Comparison of ENCODE assay signal across 1 cellular context in genomic region chr2:69948032-69948962, GRCh38.
TF ChIP-seq lines count a peak whose summit lies in the region.

No MANE protein-coding gene starts in this region.

TF ChIP-seq in HepG2, 621 proteins besides CTCF, POLR2A, EP300 and RAD21 (continued from another document and continues in another):
- TF ChIP-seq FOXO4 (CRISPR knock-in tag; conservative IDR thresholded peaks at IDR 0.05) (0 out of 2 replicates have a peak, but pooled peaks have one; percentile 47), ZFP36L1 (CRISPR knock-in tag; IDR thresholded peaks at IDR 0.05) (no peak; the same call in 1 of the 2 replicates), DBP (CRISPR knock-in tag; IDR thresholded peaks at IDR 0.05; ENCODE audit: not compliant biosample characterization) (no peak), CCDC6 (CRISPR knock-in tag; IDR thresholded peaks at IDR 0.05) (no peak), FUBP1 (CRISPR knock-in tag; IDR thresholded peaks at IDR 0.05; ENCODE audit: borderline replicate concordance) (no peak), ZFP41 (CRISPR knock-in tag; IDR thresholded peaks at IDR 0.05; ENCODE audit: borderline replicate concordance) (0 out of 2 replicates have a peak, but pooled peaks have one; percentile 44), GMEB2 (CRISPR knock-in tag; IDR thresholded peaks at IDR 0.05; ENCODE audit: low read depth) (no peak), JUND (CRISPR knock-in tag; IDR thresholded peaks at IDR 0.05) (no peak), PRDM10 (CRISPR knock-in tag; IDR thresholded peaks at IDR 0.05; ENCODE audit: low read depth) (no peak), CHCHD3 (CRISPR knock-in tag; IDR thresholded peaks at IDR 0.05) (no peak), ZNF331 (CRISPR knock-in tag; IDR thresholded peaks at IDR 0.05) (0 out of 2 replicates have a peak, but pooled peaks have one; percentile 4), KDM5B (CRISPR knock-in tag; IDR thresholded peaks at IDR 0.05; ENCODE audit: borderline replicate concordance) (peak; percentile 77; the same call in 1 of the 2 replicates), ZKSCAN8 (CRISPR knock-in tag; IDR thresholded peaks at IDR 0.05; ENCODE audit: borderline replicate concordance) (no peak), HIVEP1 (CRISPR knock-in tag; IDR thresholded peaks at IDR 0.05) (no peak), ZNF678 (CRISPR knock-in tag; IDR thresholded peaks at IDR 0.05) (no peak), ZNF34 (CRISPR knock-in tag; IDR thresholded peaks at IDR 0.05; ENCODE audit: borderline replicate concordance) (no peak), PLRG1 (conservative IDR thresholded peaks at IDR 0.05) (no peak), ZNF138 (CRISPR knock-in tag; IDR thresholded peaks at IDR 0.05; ENCODE audit: low read depth) (no peak), MIER3 (CRISPR knock-in tag; IDR thresholded peaks at IDR 0.05; ENCODE audit: borderline replicate concordance) (no peak), GLI4 (CRISPR knock-in tag; IDR thresholded peaks at IDR 0.05; ENCODE audit: borderline replicate concordance) (no peak), ZNF275 (CRISPR knock-in tag; IDR thresholded peaks at IDR 0.05; ENCODE audit: borderline replicate concordance) (no peak), SMARCC2 (IDR thresholded peaks at IDR 0.05) (no peak), ZNF335 (CRISPR knock-in tag; IDR thresholded peaks at IDR 0.05) (no peak), KAT8 (CRISPR knock-in tag; IDR thresholded peaks at IDR 0.05) (no peak), ZNF367 (CRISPR knock-in tag; IDR thresholded peaks at IDR 0.05; ENCODE audit: borderline replicate concordance) (no peak), CEBPB (IDR thresholded peaks at IDR 0.05; ENCODE audit: borderline replicate concordance, low read depth, low read length) (peak; percentile 68; the same call in 1 of the 2 replicates), RBAK (CRISPR knock-in tag; IDR thresholded peaks at IDR 0.05) (no peak), LBX2 (CRISPR knock-in tag; IDR thresholded peaks at IDR 0.05; ENCODE audit: borderline replicate concordance) (peak; percentile 40; the same call in 1 of the 2 replicates), ZNF710 (CRISPR knock-in tag; IDR thresholded peaks at IDR 0.05; ENCODE audit: borderline replicate concordance) (no peak), SAFB2 (CRISPR knock-in tag; IDR thresholded peaks at IDR 0.05; ENCODE audit: borderline replicate concordance, low read depth) (no peak), MBD4 (IDR thresholded peaks at IDR 0.05; ENCODE audit: borderline replicate concordance, low read length) (0 out of 2 replicates have a peak, but pooled peaks have one; percentile 48), ZFP36 (IDR thresholded peaks at IDR 0.05; ENCODE audit: borderline replicate concordance, low read depth, low read length, partially characterized antibody) (no peak), PBX2 (CRISPR knock-in tag; IDR thresholded peaks at IDR 0.05) (no peak), MIXL1 (CRISPR knock-in tag; IDR thresholded peaks at IDR 0.05) (no peak), ZHX2 (IDR thresholded peaks at IDR 0.05; ENCODE audit: low read depth) (no peak), ZHX2 (CRISPR knock-in tag; IDR thresholded peaks at IDR 0.05; ENCODE audit: borderline replicate concordance) (no peak), BRD4 (CRISPR knock-in tag; IDR thresholded peaks at IDR 0.05) (no peak)
